24 cellular contexts compared by ENCODE assay signal in the genomic region with DNA sequence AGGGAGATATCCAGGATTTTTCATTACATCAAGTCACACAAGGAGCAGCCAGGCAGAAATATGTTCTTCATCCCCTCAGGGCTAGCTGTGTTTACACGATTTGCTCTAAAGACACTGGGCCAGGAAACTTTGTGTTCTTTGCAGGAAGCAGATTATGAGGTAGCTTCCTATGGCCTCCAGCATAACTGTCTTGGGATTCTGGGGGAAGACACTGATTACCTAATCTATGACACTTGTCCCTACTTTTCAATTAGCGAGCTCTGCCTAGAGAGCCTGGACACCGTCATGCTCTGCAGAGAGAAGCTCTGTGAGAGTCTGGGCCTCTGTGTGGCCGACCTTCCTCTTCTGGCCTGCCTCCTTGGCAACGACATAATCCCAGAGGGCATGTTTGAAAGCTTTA. TPM values are rescaled to one million over a fixed set of nuclear protein-coding genes. Genes with fewer than 3 reads are reported as not detected.
DNase-seq lines count a peak whose midpoint lies in the region; ATAC-seq lines count a peak whose summit lies in the region.
"Had no signal": no experiment of that assay in that cellular context is flagged by ENCODE, and none has a peak within 500 bp of the region (broad histone marks: within the 10 kb centered on the region; RNA-seq: fewer than 3 reads in every experiment).

No MANE protein-coding gene starts in this region.

- no peak for ATAC-seq in effector memory CD8-positive, alpha-beta T cell (replicated peaks)
- ATAC-seq in HG03457 (IDR thresholded peaks at IDR 0.05; ENCODE audit: unreplicated experiment): no peak
- ATAC-seq: activated CD4-positive, CD25-positive, alpha-beta regulatory T cell treated with anti-CD3 and anti-CD28 coated beads, Interleukin-2, amount 50 U/mL, for 24 hours; activated CD8-positive, alpha-beta T cell treated with anti-CD3 and anti-CD28 coated beads for 36 hours; GM23338 had no signal

- H3K9me3 Mint-ChIP-seq in activated naive CD4-positive, alpha-beta T cell treated with anti-CD3 and anti-CD28 coated beads, Interleukin-2, amount 50 U/mL, for 24 hours: no peaks in the 10 kb centered on the region
- H3K9me3 Mint-ChIP-seq in effector memory CD8-positive, alpha-beta T cell: no peaks in the 10 kb centered on the region
- H3K9me3 Mint-ChIP-seq: activated CD8-positive, alpha-beta T cell treated with anti-CD3 and anti-CD28 coated beads for 36 hours; GM23338 had no signal

- peak overlapping the region; percentile 63 for H3K27ac Mint-ChIP-seq in activated naive CD4-positive, alpha-beta T cell treated with anti-CD3 and anti-CD28 coated beads, Interleukin-2, amount 50 U/mL, for 24 hours
- H3K27ac Mint-ChIP-seq in effector memory CD8-positive, alpha-beta T cell: no peak overlapping the region
- H3K27ac Mint-ChIP-seq: activated CD8-positive, alpha-beta T cell treated with anti-CD3 and anti-CD28 coated beads for 36 hours; GM23338 had no signal

- H3K4me3 Mint-ChIP-seq in activated naive CD4-positive, alpha-beta T cell treated with anti-CD3 and anti-CD28 coated beads, Interleukin-2, amount 50 U/mL, for 24 hours: no peak overlapping the region
- H3K4me3 Mint-ChIP-seq in effector memory CD8-positive, alpha-beta T cell: no peak overlapping the region
- H3K4me3 Mint-ChIP-seq: activated CD8-positive, alpha-beta T cell treated with anti-CD3 and anti-CD28 coated beads for 36 hours; GM23338 had no signal

- no peak for DNase-seq in activated naive CD4-positive, alpha-beta T cell (lab: John Stamatoyannopoulos, UW)
- DNase-seq in SK-N-MC (ENCODE audit: low read depth, low spot score): peak; percentile 18
- DNase-seq in glomerular endothelial cell (ENCODE audit: extremely low read depth, low read depth, low spot score): peak; percentile 45
- DNase-seq in pulmonary artery endothelial cell (ENCODE audit: low read depth, low spot score): peak; percentile 67
- no peak for DNase-seq in effector memory CD8-positive, alpha-beta T cell
- DNase-seq in cerebellar cortex (ENCODE audit: low spot score): no peak
- DNase-seq: activated CD8-positive, alpha-beta T cell treated with anti-CD3 and anti-CD28 coated beads for 36 hours; AML-193; amniotic stem cell; cortex of kidney; DMS79; Karpas-422; kidney; mesenchymal stem cell; NCI-H1092; NCI-H187 treated with DMSO at 0.1 percent for 48 hours; NCI-H226; nucleus accumbens; stimulated activated CD4-positive, alpha-beta T cell treated with anti-CD3 and anti-CD28 coated beads, Interleukin-2, amount 100 ng/mL, for 24 hours had no signal

- no peak overlapping the region for H3K4me3 ChIP-seq in SK-N-MC
- H3K4me3 ChIP-seq: GM23338 had no signal

- no peaks in the 10 kb centered on the region for H3K9me3 ChIP-seq in SK-N-MC (ENCODE audit: low read depth, low read length)

- no peak overlapping the region for H3K9ac ChIP-seq in SK-N-MC (ENCODE audit: insufficient read length)

- H3K27me3 Mint-ChIP-seq in activated naive CD4-positive, alpha-beta T cell treated with anti-CD3 and anti-CD28 coated beads, Interleukin-2, amount 50 U/mL, for 24 hours: no peaks in the 10 kb centered on the region
- no peaks in the 10 kb centered on the region for H3K27me3 Mint-ChIP-seq in effector memory CD8-positive, alpha-beta T cell
- H3K27me3 Mint-ChIP-seq: activated CD8-positive, alpha-beta T cell treated with anti-CD3 and anti-CD28 coated beads for 36 hours had no signal

- peaks cover 24% of the 10 kb centered on the region for H3K36me3 ChIP-seq in SK-N-MC (ENCODE audit: insufficient read depth, low read length)

- peaks cover 70% of the 10 kb centered on the region for H3K4me1 Mint-ChIP-seq in activated naive CD4-positive, alpha-beta T cell treated with anti-CD3 and anti-CD28 coated beads, Interleukin-2, amount 50 U/mL, for 24 hours
- H3K4me1 Mint-ChIP-seq in effector memory CD8-positive, alpha-beta T cell (ENCODE audit: low read depth in 2 of 2): peaks cover 25 to 62% of the 10 kb centered on the region in 2 donors

- 0 out of 2 replicates have a peak overlapping the region, but pooled peaks have one; percentile 20 for H3K27ac ChIP-seq in SK-N-MC
- H3K27ac ChIP-seq: RWPE1 had no signal

- H3K36me3 Mint-ChIP-seq in activated naive CD4-positive, alpha-beta T cell treated with anti-CD3 and anti-CD28 coated beads, Interleukin-2, amount 50 U/mL, for 24 hours: peaks cover 22% of the 10 kb centered on the region
- peaks cover 27% of the 10 kb centered on the region for H3K36me3 Mint-ChIP-seq in effector memory CD8-positive, alpha-beta T cell (ENCODE audit: insufficient read depth)

RNA-seq across cellular contexts. Expression of a gene that starts 11.2 kb away (rescaled TPM):
- total RNA-seq in glomerular endothelial cell: 25.1 and 33.8 TPM in 2 replicates
- total RNA-seq in pulmonary artery endothelial cell: 12.8 and 13.6 TPM in 2 replicates

RNA-seq across cellular contexts. Expression of a gene that starts 26.8 kb away (rescaled TPM):
- total RNA-seq in glomerular endothelial cell: 2.9 and 10.7 TPM in 2 replicates
- 1.8 and 2.1 TPM in 2 replicates for total RNA-seq in pulmonary artery endothelial cell

Comparison
In these comparisons a context has a peak if more than half of its experiments do, and no peak if none do; other contexts are left out.
1. DNase-seq: peak in SK-N-MC (single experiment), glomerular endothelial cell (single experiment) and pulmonary artery endothelial cell (single experiment); none in activated naive CD4-positive, alpha-beta T cell (0 of 4), effector memory CD8-positive, alpha-beta T cell (0 of 3) and cerebellar cortex (single experiment).